8 cellular contexts compared by ENCODE assay signal in the genomic region with DNA sequence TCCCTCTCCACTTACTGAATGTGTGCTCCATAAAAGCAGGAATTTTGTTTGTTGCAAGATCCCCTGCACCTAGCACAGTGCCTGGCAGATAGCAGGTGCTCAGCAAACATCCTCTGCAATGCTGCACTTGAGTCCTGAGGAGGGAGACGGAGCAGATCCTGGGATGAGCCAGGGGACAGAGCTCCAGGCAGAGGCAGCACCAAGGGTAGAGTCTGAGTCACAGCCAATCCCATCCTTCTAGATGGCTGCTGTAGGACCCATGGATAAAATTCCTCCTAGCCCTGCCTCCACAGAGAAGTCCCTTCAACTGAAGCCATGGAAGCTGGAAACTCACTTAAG. TPM values are rescaled to one million over a fixed set of nuclear protein-coding genes. Genes with fewer than 3 reads are reported as not detected.
DNase-seq lines count a peak whose midpoint lies in the region; ATAC-seq and TF ChIP-seq lines count a peak whose summit lies in the region.
"Not testable (repeated sequence)": the region's sequence is repeated elsewhere in the genome, so short reads cannot be mapped to it uniquely, and the experiment has no call there.
"Had no signal": no experiment of that assay in that cellular context is flagged by ENCODE, and none has a peak within 500 bp of the region (broad histone marks: within the 10 kb centered on the region; RNA-seq: fewer than 3 reads in every experiment).

No MANE protein-coding gene starts in this region.

- TF ChIP-seq POLR2A in sigmoid colon (IDR thresholded peaks at IDR 0.05) = not testable (repeated sequence)

- POLR2A ChIA-PET in Panc1 (lab: Charles Lee); WTC11 (lab: Charles Lee): not testable (repeated sequence)

- not testable (repeated sequence) for H3K9me3 Mint-ChIP-seq in WTC11

- not testable (repeated sequence) for H3K4me3 ChIP-seq in Panc1 (ENCODE audit: low read depth in 2 of 2, low read length in 2 of 2); epithelial cell of esophagus (ENCODE audit: low read length); sigmoid colon

- H3K27me3 Mint-ChIP-seq in WTC11 (ENCODE audit: low read depth) = not testable (repeated sequence)

- BruUV-seq in Panc1 (replicated peaks; lab: Mats Ljungman, UMichigan) = not testable (repeated sequence)

- in situ Hi-C loops in Panc1 (cut with HindIII; ENCODE audit: low pct_unique_long_range_greater_than_20kb, low sequenced_read_pairs) = not testable (repeated sequence)

- not testable (repeated sequence) for H3K27ac Mint-ChIP-seq in WTC11

- 0 out of 2 replicates have a peak, but pooled peaks have one; percentile 7 for ATAC-seq in Panc1
- peak; percentile 25 for ATAC-seq in WTC11

- H3K27me3 ChIP-seq in Panc1 (ENCODE audit: control insufficient read depth, insufficient read depth, low read length); sigmoid colon: not testable (repeated sequence)

- H3K27ac ChIP-seq in Panc1 (ENCODE audit: low read length); sigmoid colon: not testable (repeated sequence)

- CTCF ChIA-PET in Panc1 (lab: Charles Lee); WTC11 (lab: Charles Lee): not testable (repeated sequence)

- intact Hi-C loops in Panc1 (cut with micrococcal nuclease; ENCODE audit: unreplicated experiment); sigmoid colon (cut with DNase I): not testable (repeated sequence)

- not testable (repeated sequence) for H3K4me3 Mint-ChIP-seq in WTC11

- not testable (repeated sequence) for TF ChIP-seq EP300 in sigmoid colon (IDR thresholded peaks at IDR 0.05)

- H3K4me1 Mint-ChIP-seq in WTC11 = peaks cover 16% of the 10 kb centered on the region

- whole genome bisulfite sequencing in sigmoid colon, 2 donors = 60 to 78% methylated on average over 1 of the region's 1 CpG

- TF ChIP-seq CTCF in Panc1 (IDR thresholded peaks at IDR 0.05); WTC11 (IDR thresholded peaks at IDR 0.05); epithelial cell of esophagus (IDR thresholded peaks at IDR 0.05; ENCODE audit: insufficient read depth, low read depth, low read length, missing control alignments); sigmoid colon (IDR thresholded peaks at IDR 0.05): not testable (repeated sequence)

- DNase-seq in ELF-1 (ENCODE audit: low read depth, low spot score) = peak; percentile 41
- DNase-seq in HT-29 (ENCODE audit: low spot score) = peak; percentile 43
- DNase-seq in Panc1 (ENCODE audit: low read depth, low spot score); WTC11 (ENCODE audit: low spot score): not testable (repeated sequence)
- peak; percentile 65 for DNase-seq in epithelial cell of esophagus (ENCODE audit: low read depth)
- DNase-seq in kidney tubule cell (ENCODE audit: low spot score) = peak; percentile 15
- peak; percentile 24 for DNase-seq in sigmoid colon

- not testable (repeated sequence) for H3K4me1 ChIP-seq in Panc1 (ENCODE audit: control insufficient read depth, insufficient read depth, low read length); sigmoid colon

- not testable (repeated sequence) for H3K36me3 ChIP-seq in Panc1 (ENCODE audit: control insufficient read depth, insufficient read depth, low read length); sigmoid colon

- H3K9me3 ChIP-seq in Panc1 (ENCODE audit: control insufficient read depth, insufficient read depth, low read depth, low read length); sigmoid colon: not testable (repeated sequence)

- H3K36me3 Mint-ChIP-seq in WTC11 = not testable (repeated sequence)

RNA-seq across cellular contexts. Expression of a gene that starts 59.3 kb away (rescaled TPM):
- 147 and 158 TPM in 2 replicates for total RNA-seq in HT-29 (2014; rRNA removed; shearing (Covaris generic))
- total RNA-seq in Panc1 (2021; ENCODE audit: unreplicated experiment) (1.4 TPM), WTC11 (2021) (36.0 to 38.1 TPM (median 37.5 TPM) in 3 replicates), sigmoid colon (10 to 100 TPM; 14.6 to 63.4 (median 35.7) TPM)
- 0.61 TPM for polyA plus RNA-seq in Panc1 (2012; ENCODE audit: insufficient read length)
- 10 to 100 TPM; 18.0 to 70.1 (median 22.2) TPM for polyA plus RNA-seq in sigmoid colon
- total RNA-seq: CD4-positive, CD25-positive, alpha-beta regulatory T cell had no signal
